In the genomic region with DNA sequence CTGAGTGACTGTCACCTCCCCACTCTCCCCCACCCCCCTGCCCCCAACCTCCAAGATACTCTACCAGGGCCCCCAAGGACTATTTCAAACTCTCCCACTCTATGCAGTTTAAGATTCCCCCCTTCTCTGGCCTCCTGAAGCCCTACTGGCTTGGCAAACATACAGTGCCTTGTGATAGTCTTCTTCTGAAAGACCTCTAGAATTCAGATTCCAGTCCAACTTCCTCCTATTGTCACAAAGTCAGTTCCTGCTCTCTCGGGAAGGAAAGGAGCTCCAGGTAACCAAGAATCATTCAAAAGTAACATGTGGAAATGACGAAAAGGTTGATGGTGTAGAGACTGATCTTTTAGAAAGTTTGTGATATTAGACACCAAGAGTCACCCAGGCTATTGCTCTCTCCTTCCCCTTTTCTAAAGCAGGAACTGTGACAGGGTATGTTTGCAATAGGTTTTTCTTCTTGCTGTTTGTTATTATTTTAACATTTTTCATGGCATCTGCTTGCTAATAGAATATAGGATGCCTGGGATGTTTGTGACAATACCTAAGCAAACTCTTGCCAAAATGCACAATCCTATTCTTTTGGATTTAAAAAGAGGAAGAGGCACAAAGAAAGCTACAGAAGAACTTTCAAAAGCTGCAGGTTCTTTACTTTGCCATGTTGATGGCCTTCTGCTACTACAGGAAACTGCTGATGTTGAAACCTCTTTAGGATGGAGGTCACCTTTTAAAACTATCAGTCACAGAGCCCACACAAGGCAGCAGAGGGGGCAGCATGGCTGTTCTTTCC, we compare ENCODE assay signal across 1 cellular context.
TF ChIP-seq lines count a peak whose summit lies in the region.

No MANE protein-coding gene starts in this region.

TF ChIP-seq in GM23338, 12 proteins besides CTCF, POLR2A, EP300 and RAD21 (continued from another document):
- TF ChIP-seq, protein P1, sequence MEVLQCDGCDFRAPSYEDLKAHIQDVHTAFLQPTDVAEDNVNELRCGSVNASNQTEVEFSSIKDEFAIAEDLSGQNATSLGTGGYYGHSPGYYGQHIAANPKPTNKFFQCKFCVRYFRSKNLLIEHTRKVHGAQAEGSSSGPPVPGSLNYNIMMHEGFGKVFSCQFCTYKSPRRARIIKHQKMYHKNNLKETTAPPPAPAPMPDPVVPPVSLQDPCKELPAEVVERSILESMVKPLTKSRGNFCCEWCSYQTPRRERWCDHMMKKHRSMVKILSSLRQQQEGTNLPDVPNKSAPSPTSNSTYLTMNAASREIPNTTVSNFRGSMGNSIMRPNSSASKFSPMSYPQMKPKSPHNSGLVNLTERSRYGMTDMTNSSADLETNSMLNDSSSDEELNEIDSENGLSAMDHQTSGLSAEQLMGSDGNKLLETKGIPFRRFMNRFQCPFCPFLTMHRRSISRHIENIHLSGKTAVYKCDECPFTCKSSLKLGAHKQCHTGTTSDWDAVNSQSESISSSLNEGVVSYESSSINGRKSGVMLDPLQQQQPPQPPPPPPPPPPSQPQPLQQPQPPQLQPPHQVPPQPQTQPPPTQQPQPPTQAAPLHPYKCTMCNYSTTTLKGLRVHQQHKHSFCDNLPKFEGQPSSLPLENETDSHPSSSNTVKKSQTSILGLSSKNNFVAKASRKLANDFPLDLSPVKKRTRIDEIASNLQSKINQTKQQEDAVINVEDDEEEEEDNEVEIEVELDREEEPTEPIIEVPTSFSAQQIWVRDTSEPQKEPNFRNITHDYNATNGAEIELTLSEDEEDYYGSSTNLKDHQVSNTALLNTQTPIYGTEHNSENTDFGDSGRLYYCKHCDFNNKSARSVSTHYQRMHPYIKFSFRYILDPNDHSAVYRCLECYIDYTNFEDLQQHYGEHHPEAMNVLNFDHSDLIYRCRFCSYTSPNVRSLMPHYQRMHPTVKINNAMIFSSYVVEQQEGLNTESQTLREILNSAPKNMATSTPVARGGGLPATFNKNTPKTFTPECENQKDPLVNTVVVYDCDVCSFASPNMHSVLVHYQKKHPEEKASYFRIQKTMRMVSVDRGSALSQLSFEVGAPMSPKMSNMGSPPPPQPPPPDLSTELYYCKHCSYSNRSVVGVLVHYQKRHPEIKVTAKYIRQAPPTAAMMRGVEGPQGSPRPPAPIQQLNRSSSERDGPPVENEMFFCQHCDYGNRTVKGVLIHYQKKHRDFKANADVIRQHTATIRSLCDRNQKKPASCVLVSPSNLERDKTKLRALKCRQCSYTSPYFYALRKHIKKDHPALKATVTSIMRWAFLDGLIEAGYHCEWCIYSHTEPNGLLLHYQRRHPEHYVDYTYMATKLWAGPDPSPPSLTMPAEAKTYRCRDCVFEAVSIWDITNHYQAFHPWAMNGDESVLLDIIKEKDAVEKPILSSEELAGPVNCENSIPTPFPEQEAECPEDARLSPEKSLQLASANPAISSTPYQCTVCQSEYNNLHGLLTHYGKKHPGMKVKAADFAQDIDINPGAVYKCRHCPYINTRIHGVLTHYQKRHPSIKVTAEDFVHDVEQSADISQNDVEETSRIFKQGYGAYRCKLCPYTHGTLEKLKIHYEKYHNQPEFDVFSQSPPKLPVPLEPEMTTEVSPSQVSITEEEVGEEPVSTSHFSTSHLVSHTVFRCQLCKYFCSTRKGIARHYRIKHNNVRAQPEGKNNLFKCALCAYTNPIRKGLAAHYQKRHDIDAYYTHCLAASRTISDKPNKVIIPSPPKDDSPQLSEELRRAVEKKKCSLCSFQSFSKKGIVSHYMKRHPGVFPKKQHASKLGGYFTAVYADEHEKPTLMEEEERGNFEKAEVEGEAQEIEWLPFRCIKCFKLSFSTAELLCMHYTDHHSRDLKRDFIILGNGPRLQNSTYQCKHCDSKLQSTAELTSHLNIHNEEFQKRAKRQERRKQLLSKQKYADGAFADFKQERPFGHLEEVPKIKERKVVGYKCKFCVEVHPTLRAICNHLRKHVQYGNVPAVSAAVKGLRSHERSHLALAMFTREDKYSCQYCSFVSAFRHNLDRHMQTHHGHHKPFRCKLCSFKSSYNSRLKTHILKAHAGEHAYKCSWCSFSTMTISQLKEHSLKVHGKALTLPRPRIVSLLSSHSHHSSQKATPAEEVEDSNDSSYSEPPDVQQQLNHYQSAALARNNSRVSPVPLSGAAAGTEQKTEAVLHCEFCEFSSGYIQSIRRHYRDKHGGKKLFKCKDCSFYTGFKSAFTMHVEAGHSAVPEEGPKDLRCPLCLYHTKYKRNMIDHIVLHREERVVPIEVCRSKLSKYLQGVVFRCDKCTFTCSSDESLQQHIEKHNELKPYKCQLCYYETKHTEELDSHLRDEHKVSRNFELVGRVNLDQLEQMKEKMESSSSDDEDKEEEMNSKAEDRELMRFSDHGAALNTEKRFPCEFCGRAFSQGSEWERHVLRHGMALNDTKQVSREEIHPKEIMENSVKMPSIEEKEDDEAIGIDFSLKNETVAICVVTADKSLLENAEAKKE (CRISPR knock-in tag; IDR thresholded peaks at IDR 0.05) = no peak
- TF ChIP-seq EZH2phosphoT487 (IDR thresholded peaks at IDR 0.05; ENCODE audit: unreplicated experiment) = no peak
- TF ChIP-seq, protein P2, sequence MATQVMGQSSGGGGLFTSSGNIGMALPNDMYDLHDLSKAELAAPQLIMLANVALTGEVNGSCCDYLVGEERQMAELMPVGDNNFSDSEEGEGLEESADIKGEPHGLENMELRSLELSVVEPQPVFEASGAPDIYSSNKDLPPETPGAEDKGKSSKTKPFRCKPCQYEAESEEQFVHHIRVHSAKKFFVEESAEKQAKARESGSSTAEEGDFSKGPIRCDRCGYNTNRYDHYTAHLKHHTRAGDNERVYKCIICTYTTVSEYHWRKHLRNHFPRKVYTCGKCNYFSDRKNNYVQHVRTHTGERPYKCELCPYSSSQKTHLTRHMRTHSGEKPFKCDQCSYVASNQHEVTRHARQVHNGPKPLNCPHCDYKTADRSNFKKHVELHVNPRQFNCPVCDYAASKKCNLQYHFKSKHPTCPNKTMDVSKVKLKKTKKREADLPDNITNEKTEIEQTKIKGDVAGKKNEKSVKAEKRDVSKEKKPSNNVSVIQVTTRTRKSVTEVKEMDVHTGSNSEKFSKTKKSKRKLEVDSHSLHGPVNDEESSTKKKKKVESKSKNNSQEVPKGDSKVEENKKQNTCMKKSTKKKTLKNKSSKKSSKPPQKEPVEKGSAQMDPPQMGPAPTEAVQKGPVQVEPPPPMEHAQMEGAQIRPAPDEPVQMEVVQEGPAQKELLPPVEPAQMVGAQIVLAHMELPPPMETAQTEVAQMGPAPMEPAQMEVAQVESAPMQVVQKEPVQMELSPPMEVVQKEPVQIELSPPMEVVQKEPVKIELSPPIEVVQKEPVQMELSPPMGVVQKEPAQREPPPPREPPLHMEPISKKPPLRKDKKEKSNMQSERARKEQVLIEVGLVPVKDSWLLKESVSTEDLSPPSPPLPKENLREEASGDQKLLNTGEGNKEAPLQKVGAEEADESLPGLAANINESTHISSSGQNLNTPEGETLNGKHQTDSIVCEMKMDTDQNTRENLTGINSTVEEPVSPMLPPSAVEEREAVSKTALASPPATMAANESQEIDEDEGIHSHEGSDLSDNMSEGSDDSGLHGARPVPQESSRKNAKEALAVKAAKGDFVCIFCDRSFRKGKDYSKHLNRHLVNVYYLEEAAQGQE (IDR thresholded peaks at IDR 0.05; ENCODE audit: unreplicated experiment) = no peak
- no peak for TF ChIP-seq CREB1 (CRISPR knock-in tag; IDR thresholded peaks at IDR 0.05; ENCODE audit: low read depth)
- TF ChIP-seq JUNB (IDR thresholded peaks at IDR 0.05; ENCODE audit: unreplicated experiment) = no peak
- TF ChIP-seq EZH2 (IDR thresholded peaks at IDR 0.05; ENCODE audit: low read depth, unreplicated experiment) = no peak
- TF ChIP-seq STAT1 (IDR thresholded peaks at IDR 0.05; ENCODE audit: unreplicated experiment) = no peak
